In the genomic region with DNA sequence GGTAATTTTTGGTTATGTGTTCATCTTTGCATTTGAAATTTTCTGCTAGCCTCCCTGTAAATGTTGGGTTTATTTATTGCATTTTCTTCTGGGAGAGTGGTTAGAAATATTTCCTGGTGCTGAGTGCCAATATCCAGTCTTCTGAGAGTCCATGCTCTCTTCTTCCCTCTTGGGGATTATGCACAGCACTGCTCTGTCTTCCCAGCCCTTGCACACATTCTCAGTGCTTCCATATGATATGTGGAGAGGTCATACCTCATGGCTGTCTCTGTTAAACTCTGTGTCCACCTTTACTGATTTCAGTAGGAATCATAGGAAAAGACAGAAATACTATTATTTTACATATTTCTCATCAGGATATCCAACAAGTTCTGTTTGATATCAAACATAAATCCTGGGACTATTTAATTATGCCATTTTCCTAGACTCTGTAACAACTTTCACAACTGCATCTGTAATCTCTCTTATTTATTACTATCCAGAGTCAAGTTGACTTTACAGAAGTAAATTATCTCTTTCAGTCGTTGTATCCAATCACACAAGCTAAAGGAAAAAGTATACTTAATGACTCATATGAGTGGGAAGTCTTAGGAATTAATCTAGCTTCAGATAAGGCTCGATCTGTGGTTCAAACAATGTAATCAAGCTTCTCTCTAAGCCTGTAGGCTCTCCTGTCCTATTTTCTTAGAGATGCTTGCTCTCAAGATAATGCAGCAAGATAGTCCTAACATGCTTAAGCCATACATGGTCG, we compare ENCODE assay signal across 20 cellular contexts. TPM values are rescaled to one million over a fixed set of nuclear protein-coding genes. Genes with fewer than 3 reads are reported as not detected.
A peak's percentile ranks its signal among the peaks of the same experiment; 100 is the strongest.
DNase-seq lines count a peak whose midpoint lies in the region; ATAC-seq, FAIRE-seq and TF ChIP-seq lines count a peak whose summit lies in the region.
"Had no signal": no experiment of that assay in that cellular context is flagged by ENCODE, and none has a peak within 500 bp of the region (broad histone marks: within the 10 kb centered on the region; RNA-seq: fewer than 3 reads in every experiment).

No MANE protein-coding gene starts in this region.

- POLR2A ChIA-PET in BJ (lab: Charles Lee) = no interaction called here

- DNase-seq in BJ (ENCODE audit: low read depth) (peak; percentile 15), HT-29 (ENCODE audit: low spot score) (peak; percentile 44), psoas muscle (no peak)
- no peak for DNase-seq in effector memory CD4-positive, alpha-beta T cell
- DNase-seq: activated CD8-positive, alpha-beta memory T cell treated with anti-CD3 and anti-CD28 coated beads, Interleukin-2, amount 10 ng/mL, durations not matched to agents 7 days and 5 days; activated effector memory CD4-positive, alpha-beta T cell treated with anti-CD3 and anti-CD28 coated beads, Interleukin-2, amount 50 U/mL, for 16 hours; body of pancreas; gastrocnemius medialis; midbrain; NCI-H1930; NCI-H748 treated with DMSO at 0.1 percent for 48 hours; Peyer's patch; stimulated activated naive CD4-positive, alpha-beta T cell; T-helper 1 cell had no signal

- intact Hi-C loops in psoas muscle (cut with DNase I) = no loop called here

- TF ChIP-seq CTCF in BJ (IDR thresholded peaks at IDR 0.05; ENCODE audit: insufficient read depth, low read depth, low read length) (no peak), psoas muscle (IDR thresholded peaks at IDR 0.05) (no peak)

- CTCF ChIA-PET in BJ (lab: Yijun Ruan, JAX) = no interaction called here

- no peak overlapping the region for H3K4me3 ChIP-seq in BJ (ENCODE audit: low read depth, low read length)
- no peak overlapping the region for H3K4me3 ChIP-seq in mesodermal cell (ENCODE audit: extremely low read depth, insufficient read depth, low read length, poor library complexity, severe bottlenecking)
- no peak overlapping the region for H3K4me3 ChIP-seq in effector memory CD4-positive, alpha-beta T cell (ENCODE audit: insufficient read depth, low read depth, low read length, poor library complexity, severe bottlenecking)
- H3K4me3 ChIP-seq in psoas muscle = no peak overlapping the region
- H3K4me3 ChIP-seq: body of pancreas, gastrocnemius medialis, Peyer's patch had no signal

- peak; percentile 58 for FAIRE-seq in colon (lab: Jason Lieb, UNC)

- H3K36me3 ChIP-seq in BJ (ENCODE audit: control insufficient read depth, insufficient read depth, low read length) = no peaks in the 10 kb centered on the region
- no peaks in the 10 kb centered on the region for H3K36me3 ChIP-seq in mesodermal cell (ENCODE audit: control insufficient read depth, insufficient read depth, low read length)
- no peaks in the 10 kb centered on the region for H3K36me3 ChIP-seq in effector memory CD4-positive, alpha-beta T cell (ENCODE audit: control insufficient read depth, insufficient read depth, low read length)
- H3K36me3 ChIP-seq in psoas muscle (ENCODE audit: insufficient read depth in 1 of 2, low read depth in 1 of 2) = no peaks in the 10 kb centered on the region
- H3K36me3 ChIP-seq: gastrocnemius medialis, Peyer's patch had no signal

- H3K9me3 ChIP-seq in mesodermal cell (ENCODE audit: control insufficient read depth, low read length) = no peaks in the 10 kb centered on the region
- no peaks in the 10 kb centered on the region for H3K9me3 ChIP-seq in effector memory CD4-positive, alpha-beta T cell (ENCODE audit: control insufficient read depth, low read length)
- H3K9me3 ChIP-seq in psoas muscle = no peaks in the 10 kb centered on the region
- H3K9me3 ChIP-seq: body of pancreas, gastrocnemius medialis, Peyer's patch had no signal

- ATAC-seq in HG03571 (IDR thresholded peaks at IDR 0.05; ENCODE audit: unreplicated experiment) (no peak), psoas muscle (no peak), GM19455 (IDR thresholded peaks at IDR 0.05; ENCODE audit: unreplicated experiment) (no peak)
- ATAC-seq: activated CD8-positive, alpha-beta memory T cell treated with anti-CD3 and anti-CD28 coated beads, Interleukin-2, amount 10 ng/mL, durations not matched to agents 7 days and 5 days; body of pancreas; gastrocnemius medialis had no signal

- H3K27me3 ChIP-seq in BJ (ENCODE audit: control insufficient read depth, insufficient read depth, low read length) (no peaks in the 10 kb centered on the region; the same call in 1 of the 2 replicates), psoas muscle (ENCODE audit: insufficient read depth in 3 of 3, low read length in 2 of 3) (no peaks in the 10 kb centered on the region)
- H3K27me3 ChIP-seq in effector memory CD4-positive, alpha-beta T cell (replicated peaks; ENCODE audit: control insufficient read depth, insufficient read depth, low read length, poor library complexity, severe bottlenecking) = no peaks in the 10 kb centered on the region
- H3K27me3 ChIP-seq: body of pancreas, gastrocnemius medialis, Peyer's patch had no signal

- H3K4me1 ChIP-seq in mesodermal cell (ENCODE audit: control insufficient read depth, insufficient read depth, low read length, poor library complexity, severe bottlenecking) = peaks cover 12% of the 10 kb centered on the region
- no peaks in the 10 kb centered on the region for H3K4me1 ChIP-seq in effector memory CD4-positive, alpha-beta T cell (ENCODE audit: control insufficient read depth, insufficient read depth, low read length, poor library complexity, severe bottlenecking)
- no peaks in the 10 kb centered on the region for H3K4me1 ChIP-seq in psoas muscle
- H3K4me1 ChIP-seq: body of pancreas, gastrocnemius medialis, Peyer's patch had no signal

- 100% methylated on average over 1 of the region's 3 CpGs; no CpG with 5 or more reads in 1 of the 2 experiments for WGBS in mesodermal cell (ENCODE audit: insufficient coverage in 2 of 2), 2 experiments
- WGBS in psoas muscle, 3 donors = 47 to 62% (median 56%) methylated on average over 3 of the region's 3 CpGs

- peak overlapping the region; percentile 42 for H3K27ac ChIP-seq in mesodermal cell (ENCODE audit: low read depth, low read length, severe bottlenecking)
- H3K27ac ChIP-seq in effector memory CD4-positive, alpha-beta T cell (ENCODE audit: insufficient read depth, low read length, poor library complexity, severe bottlenecking) = no peak overlapping the region
- H3K27ac ChIP-seq in psoas muscle = no peak overlapping the region
- H3K27ac ChIP-seq: body of pancreas, gastrocnemius medialis had no signal

RNA-seq across cellular contexts. Expression of a gene that starts 2.7 kb away (rescaled TPM):
- polyA plus RNA-seq in BJ (2011; rRNA removed) (not detected in 2 replicates), psoas muscle (under 1 TPM in 2 of 3 donors, not detected in 1; 0.08 to 0.15 TPM)
- polyA minus RNA-seq in BJ (2011; rRNA and poly(A)+ RNA removed) = not detected in 2 replicates
- not detected in 2 replicates for total RNA-seq in HT-29 (2014; rRNA removed; shearing (Covaris generic))
- not detected for polyA plus RNA-seq in mesodermal cell (2013, experiment 1 of 2)
- not detected for polyA plus RNA-seq in mesodermal cell (2013, experiment 2 of 2)
- under 1 TPM in 2 of 4 donors, not detected in 2; 0.24 to 0.39 TPM for total RNA-seq in psoas muscle
- total RNA-seq: activated CD8-positive, alpha-beta memory T cell treated with anti-CD3 and anti-CD28 coated beads, Interleukin-2, amount 10 ng/mL, durations not matched to agents 7 days and 5 days; body of pancreas; MCF 10A; skeletal muscle tissue had no signal

RNA-seq across cellular contexts. Expression of a gene that starts 33.2 kb away (rescaled TPM):
- polyA plus RNA-seq in BJ (2011; rRNA removed) (not detected in 2 replicates), psoas muscle (not detected)
- not detected in 2 replicates for polyA minus RNA-seq in BJ (2011; rRNA and poly(A)+ RNA removed)
- total RNA-seq in HT-29 (2014; rRNA removed; shearing (Covaris generic)) = not detected in 2 replicates
- not detected for polyA plus RNA-seq in mesodermal cell (2013, experiment 1 of 2)
- polyA plus RNA-seq in mesodermal cell (2013, experiment 2 of 2) = not detected
- not detected for total RNA-seq in psoas muscle
- total RNA-seq: activated CD8-positive, alpha-beta memory T cell treated with anti-CD3 and anti-CD28 coated beads, Interleukin-2, amount 10 ng/mL, durations not matched to agents 7 days and 5 days; body of pancreas; MCF 10A; skeletal muscle tissue had no signal

Comparison
In these comparisons a context has a peak if more than half of its experiments do, and no peak if none do; other contexts are left out.
1. DNase-seq: peak in BJ (single experiment) and HT-29 (single experiment); none in effector memory CD4-positive, alpha-beta T cell (0 of 3) and psoas muscle (0 of 2).